ENCODE assay signal across 8 cellular contexts in genomic region chr16:85614338-85615013, GRCh38.
DNase-seq lines count a peak whose midpoint lies in the region; ATAC-seq and TF ChIP-seq lines count a peak whose summit lies in the region.

No MANE protein-coding gene starts in this region.

- H3K79me2 ChIP-seq in DOHH2 (ENCODE audit: control insufficient read depth, low read length) (peaks cover 52% of the 10 kb centered on the region), parathyroid adenoma (peaks cover 57% of the 10 kb centered on the region)

- no peaks in the 10 kb centered on the region for H3K9me3 ChIP-seq in DOHH2 (ENCODE audit: control insufficient read depth, insufficient read depth, low read length)
- no peaks in the 10 kb centered on the region for H3K9me3 ChIP-seq in endocrine pancreas (ENCODE audit: control insufficient read depth, low read length)
- H3K9me3 ChIP-seq in parathyroid adenoma (ENCODE audit: control insufficient read depth, low read length): no peaks in the 10 kb centered on the region

- H4K20me1 ChIP-seq in DOHH2 (ENCODE audit: control insufficient read depth, insufficient read depth, low read depth, low read length): peaks cover 34% of the 10 kb centered on the region

- H3K27ac ChIP-seq in DOHH2 (ENCODE audit: low read depth, low read length) (peak overlapping the region; percentile 83), parathyroid adenoma (no peak overlapping the region)

- no peak overlapping the region for H2AFZ ChIP-seq in parathyroid adenoma

- peak overlapping the region; percentile 86 for H3K4me2 ChIP-seq in DOHH2 (ENCODE audit: low read length)
- H3K4me2 ChIP-seq in parathyroid adenoma (ENCODE audit: low read length): peak overlapping the region; percentile 96

- H3K27me3 ChIP-seq in DOHH2 (ENCODE audit: control insufficient read depth, low read length) (no peaks in the 10 kb centered on the region), endocrine pancreas (ENCODE audit: control insufficient read depth, insufficient read depth, low read length) (no peaks in the 10 kb centered on the region), parathyroid adenoma (ENCODE audit: control insufficient read depth, insufficient read depth, low read length) (no peaks in the 10 kb centered on the region)

- peaks cover 57% of the 10 kb centered on the region for H3K4me1 ChIP-seq in DOHH2 (ENCODE audit: control insufficient read depth, low read length)
- H3K4me1 ChIP-seq in endocrine pancreas (ENCODE audit: control insufficient read depth, insufficient read depth, low read length): peaks cover 8% of the 10 kb centered on the region
- peaks cover 36% of the 10 kb centered on the region for H3K4me1 ChIP-seq in parathyroid adenoma

- DNase-seq in NCI-H2227 (lab: John Stamatoyannopoulos, UW; ENCODE audit: unreplicated experiment): peak; percentile 60
- no peak for DNase-seq in LoVo (ENCODE audit: low spot score)
- DNase-seq in D341Med (ENCODE audit: low spot score): no peak

- peak overlapping the region; percentile 80 for H3K4me3 ChIP-seq in DOHH2 (ENCODE audit: low read length)
- H3K4me3 ChIP-seq in endocrine pancreas (ENCODE audit: control insufficient read depth, insufficient read depth, low read length): no peak overlapping the region
- H3K4me3 ChIP-seq in parathyroid adenoma (ENCODE audit: low read depth, low read length): peak overlapping the region; percentile 67

- H3K36me3 ChIP-seq in DOHH2 (ENCODE audit: control insufficient read depth, low read length): peaks cover 16% of the 10 kb centered on the region
- peaks cover 3% of the 10 kb centered on the region for H3K36me3 ChIP-seq in endocrine pancreas (ENCODE audit: control insufficient read depth, insufficient read depth, low read length)
- H3K36me3 ChIP-seq in parathyroid adenoma (ENCODE audit: control insufficient read depth, insufficient read depth, low read length): no peaks in the 10 kb centered on the region

- peak overlapping the region; percentile 82 for H3K9ac ChIP-seq in endocrine pancreas (ENCODE audit: control insufficient read depth, insufficient read depth, low read length)
- H3K9ac ChIP-seq in parathyroid adenoma: no peak overlapping the region

- ATAC-seq in GM19397 (IDR thresholded peaks at IDR 0.05; ENCODE audit: unreplicated experiment): no peak
- ATAC-seq in GM21528 (IDR thresholded peaks at IDR 0.05; ENCODE audit: low FRiP score, unreplicated experiment): no peak

- no peak for TF ChIP-seq CTCF in DOHH2 (IDR thresholded peaks at IDR 0.05; ENCODE audit: low read depth, low read length, poor library complexity, severe bottlenecking)
- TF ChIP-seq CTCF in parathyroid adenoma (IDR thresholded peaks at IDR 0.05): no peak

- no peaks in the 10 kb centered on the region for H3K9me2 ChIP-seq in DOHH2 (replicated peaks; ENCODE audit: control insufficient read depth, low read length)

- peaks cover 10% of the 10 kb centered on the region for H3F3A ChIP-seq in DOHH2 (ENCODE audit: control insufficient read depth, insufficient read depth)
